18 cellular contexts compared by ENCODE assay signal in genomic region chr14:93926209-93926872, GRCh38. TPM values are rescaled to one million over a fixed set of nuclear protein-coding genes. Genes with fewer than 3 reads are reported as not detected.
DNase-seq lines count a peak whose midpoint lies in the region; ATAC-seq lines count a peak whose summit lies in the region.
"Had no signal": no experiment of that assay in that cellular context is flagged by ENCODE, and none has a peak within 500 bp of the region (broad histone marks: within the 10 kb centered on the region; RNA-seq: fewer than 3 reads in every experiment).

No MANE protein-coding gene starts in this region.

- intact Hi-C loops in Right ventricle myocardium superior (cut with DNase I): no loop called here

- no peaks in the 10 kb centered on the region for H3K27me3 ChIP-seq in MG63
- H3K27me3 ChIP-seq: ascending aorta had no signal

- no peak overlapping the region for H3K4me3 ChIP-seq in MG63
- H3K4me3 ChIP-seq: ascending aorta had no signal

- H3K9me3 ChIP-seq in MG63: no peaks in the 10 kb centered on the region
- H3K9me3 ChIP-seq: ascending aorta had no signal

- DNase-seq in DMS79 (lab: John Stamatoyannopoulos, UW) (peak; percentile 86), NCI-H345 treated with DMSO at 0.1 percent for 48 hours (lab: John Stamatoyannopoulos, UW; ENCODE audit: unreplicated experiment) (peak; percentile 41), globus pallidus (ENCODE audit: low spot score) (peak; percentile 54), nucleus accumbens (lab: John Stamatoyannopoulos, UW) (peak in 46 of 56 donors; percentile 5 to 86 (median 46)), RKO (ENCODE audit: low spot score) (no peak), Right ventricle myocardium superior (no peak), MG63 (no peak)
- DNase-seq: activated gamma-delta T cell treated with Interleukin-2 at 50 U/mL for 16 hours, KBM-7, NCI-H187, right cardiac atrium, SIG-M5 had no signal

- H3K36me3 ChIP-seq in MG63: no peaks in the 10 kb centered on the region

- ATAC-seq in Right ventricle myocardium superior (ENCODE audit: poor library complexity) (no peak), GM21381 (IDR thresholded peaks at IDR 0.05; ENCODE audit: unreplicated experiment) (no peak)
- ATAC-seq: natural killer cell treated with Interleukin-12 subunit alpha and Interleukin-12 subunit beta and Interleukin-15 and Interleukin-18, amount 100 ng/mL, for 72 hours; right cardiac atrium; WTC11 had no signal

RNA-seq across cellular contexts. Expression of gene FAM181A, which starts 0.8 kb away (rescaled TPM):
- not detected for total RNA-seq in Right ventricle myocardium superior
- not detected in 2 replicates for total RNA-seq in MG63 (2014; rRNA removed; shearing (Covaris generic); ENCODE audit: low replicate concordance)
- total RNA-seq: ascending aorta; epithelial cell of proximal tubule; glomerular endothelial cell; natural killer cell treated with Interleukin-12 subunit alpha and Interleukin-12 subunit beta and Interleukin-15 and Interleukin-18, amount 100 ng/mL, for 72 hours; right cardiac atrium; WTC11 had no signal

RNA-seq across cellular contexts. Expression of gene ASB2, which starts 50.0 kb away (rescaled TPM):
- total RNA-seq in Right ventricle myocardium superior: 297 TPM
- not detected in 2 replicates for total RNA-seq in MG63 (2014; rRNA removed; shearing (Covaris generic); ENCODE audit: low replicate concordance)

Comparison
In these comparisons a context has a peak if more than half of its experiments do, and no peak if none do; other contexts are left out.
1. DNase-seq: peak in DMS79 (single experiment), NCI-H345 treated with DMSO at 0.1 percent for 48 hours (single experiment), globus pallidus (single experiment) and nucleus accumbens (46 of 56); none in RKO (single experiment), Right ventricle myocardium superior (single experiment) and MG63 (single experiment).
2. RNA of gene ASB2, which starts 50.0 kb away (total RNA-seq): 297 TPM in Right ventricle myocardium superior (single experiment); not detected in MG63; every median in the first group is over 100 times any median in the second.